8 cellular contexts compared by ENCODE assay signal in genomic region chr14:45135181-45135580, GRCh38. TPM values are rescaled to one million over a fixed set of nuclear protein-coding genes. Genes with fewer than 3 reads are reported as not detected.
A peak's percentile ranks its signal among the peaks of the same experiment; 100 is the strongest.
DNase-seq lines count a peak whose midpoint lies in the region; ATAC-seq, FAIRE-seq and TF ChIP-seq lines count a peak whose summit lies in the region.

No MANE protein-coding gene starts in this region.

- no peaks in the 10 kb centered on the region for H3K9me3 Mint-ChIP-seq in activated naive CD4-positive, alpha-beta T cell treated with anti-CD3 and anti-CD28 coated beads, Interleukin-2, amount 50 U/mL, for 24 hours
- H3K9me3 Mint-ChIP-seq in activated CD4-positive, alpha-beta memory T cell treated with anti-CD3 and anti-CD28 coated beads for 36 hours = no peaks in the 10 kb centered on the region
- peaks cover 8% of the 10 kb centered on the region for H3K9me3 Mint-ChIP-seq in glutamatergic neuron (ENCODE audit: unreplicated experiment)

- H3K9me3 ChIP-seq in small intestine (ENCODE audit: control insufficient read depth, low read depth) = no peaks in the 10 kb centered on the region

- no peak for ATAC-seq in GM21515 (IDR thresholded peaks at IDR 0.05; ENCODE audit: unreplicated experiment)

- no peaks in the 10 kb centered on the region for H3K36me3 ChIP-seq in small intestine (ENCODE audit: control insufficient read depth in 2 of 2, insufficient read depth in 2 of 2, low read length in 2 of 2)

- DNase-seq in activated naive CD4-positive, alpha-beta T cell treated with anti-CD3 and anti-CD28 coated beads, Interleukin-2, amount 50 U/mL, for 16 hours = no peak
- DNase-seq in activated CD4-positive, alpha-beta memory T cell treated with anti-CD3 and anti-CD28 coated beads for 36 hours = no peak
- DNase-seq in glutamatergic neuron = no peak
- no peak for DNase-seq in small intestine
- DNase-seq in COLO668 (lab: John Stamatoyannopoulos, UW; ENCODE audit: unreplicated experiment) = no peak
- no peak for DNase-seq in NCI-H2081 treated with DMSO at 0.1 percent for 48 hours (lab: John Stamatoyannopoulos, UW)

- peak overlapping the region; percentile 100 for H3K4me3 Mint-ChIP-seq in activated naive CD4-positive, alpha-beta T cell treated with anti-CD3 and anti-CD28 coated beads, Interleukin-2, amount 50 U/mL, for 24 hours
- peak overlapping the region; percentile 99 for H3K4me3 Mint-ChIP-seq in activated CD4-positive, alpha-beta memory T cell treated with anti-CD3 and anti-CD28 coated beads for 36 hours
- peak overlapping the region; percentile 100 for H3K4me3 Mint-ChIP-seq in glutamatergic neuron (ENCODE audit: unreplicated experiment)

- 0 to 1% (median 0%) methylated on average over 7 of the region's 7 CpGs for WGBS in small intestine, 3 donors

- H3K27ac Mint-ChIP-seq in activated naive CD4-positive, alpha-beta T cell treated with anti-CD3 and anti-CD28 coated beads, Interleukin-2, amount 50 U/mL, for 24 hours = peak overlapping the region; percentile 97
- H3K27ac Mint-ChIP-seq in activated CD4-positive, alpha-beta memory T cell treated with anti-CD3 and anti-CD28 coated beads for 36 hours = peak overlapping the region; percentile 98
- H3K27ac Mint-ChIP-seq in glutamatergic neuron (ENCODE audit: unreplicated experiment) = peak overlapping the region; percentile 69

- H3K4me1 ChIP-seq in small intestine (ENCODE audit: control insufficient read depth in 2 of 2, insufficient read depth in 1 of 2, low read depth in 1 of 2, low read length in 1 of 2) = peaks cover 0 to 5% of the 10 kb centered on the region in 2 donors

- peak overlapping the region in 1 of 2 donors; percentile 52 for H3K4me3 ChIP-seq in small intestine (ENCODE audit: low read depth in 1 of 2, low read length in 2 of 2)

- intact Hi-C loops in activated CD4-positive, alpha-beta memory T cell treated with anti-CD3 and anti-CD28 coated beads for 36 hours (cut with micrococcal nuclease) = no loop called here

- TF ChIP-seq CTCF in glutamatergic neuron (IDR thresholded peaks at IDR 0.05; ENCODE audit: partially characterized antibody, unreplicated experiment) = no peak

- CTCF ChIA-PET in activated CD4-positive, alpha-beta memory T cell treated with anti-CD3 and anti-CD28 coated beads for 36 hours (lab: Charles Lee) = interaction anchor here (0.7 to 2.1 kb wide), 6 partner anchors 18 to 221 kb away, joined by 3 to 15 read pairs (median 4); partner anchors contain the start of genes KLHL28 and TOGARAM1

- peak overlapping the region; percentile 68 to 70 for H3K27ac ChIP-seq in small intestine (ENCODE audit: low read depth in 1 of 2, low read length in 1 of 2)

- H3K27me3 ChIP-seq in small intestine (ENCODE audit: control insufficient read depth in 2 of 2, insufficient read depth in 2 of 2, low read length in 2 of 2) = no peaks in the 10 kb centered on the region

- no peaks in the 10 kb centered on the region for H3K27me3 Mint-ChIP-seq in activated naive CD4-positive, alpha-beta T cell treated with anti-CD3 and anti-CD28 coated beads, Interleukin-2, amount 50 U/mL, for 24 hours
- H3K27me3 Mint-ChIP-seq in activated CD4-positive, alpha-beta memory T cell treated with anti-CD3 and anti-CD28 coated beads for 36 hours = no peaks in the 10 kb centered on the region
- H3K27me3 Mint-ChIP-seq in glutamatergic neuron (ENCODE audit: unreplicated experiment) = no peaks in the 10 kb centered on the region

- H3K36me3 Mint-ChIP-seq in activated naive CD4-positive, alpha-beta T cell treated with anti-CD3 and anti-CD28 coated beads, Interleukin-2, amount 50 U/mL, for 24 hours = no peaks in the 10 kb centered on the region
- H3K36me3 Mint-ChIP-seq in activated CD4-positive, alpha-beta memory T cell treated with anti-CD3 and anti-CD28 coated beads for 36 hours = peaks cover 3% of the 10 kb centered on the region
- no peaks in the 10 kb centered on the region for H3K36me3 Mint-ChIP-seq in glutamatergic neuron (ENCODE audit: unreplicated experiment)

- H3K4me1 Mint-ChIP-seq in activated naive CD4-positive, alpha-beta T cell treated with anti-CD3 and anti-CD28 coated beads, Interleukin-2, amount 50 U/mL, for 24 hours = peaks cover 55% of the 10 kb centered on the region
- H3K4me1 Mint-ChIP-seq in activated CD4-positive, alpha-beta memory T cell treated with anti-CD3 and anti-CD28 coated beads for 36 hours (ENCODE audit: low read depth) = peaks cover 29% of the 10 kb centered on the region
- peaks cover 14% of the 10 kb centered on the region for H3K4me1 Mint-ChIP-seq in glutamatergic neuron (ENCODE audit: low read depth, unreplicated experiment)

- FAIRE-seq in small intestine (lab: Jason Lieb, UNC) = no peak

- POLR2A ChIA-PET in activated CD4-positive, alpha-beta memory T cell treated with anti-CD3 and anti-CD28 coated beads for 36 hours (lab: Charles Lee) = interaction anchor here (0.9 to 3.3 kb wide), 3 partner anchors 117 to 238 kb away, joined by 3 to 26 read pairs (median 8); partner anchors contain the start of genes KLHL28 and TOGARAM1

RNA-seq across cellular contexts. Expression of gene FANCM, which starts 0.5 kb away (rescaled TPM):
- 10 to 100 TPM; 15.9 to 17.2 TPM for total RNA-seq in activated CD4-positive, alpha-beta memory T cell treated with anti-CD3 and anti-CD28 coated beads for 36 hours
- total RNA-seq in glutamatergic neuron (ENCODE audit: unreplicated experiment) = 9.6 TPM
- polyA plus RNA-seq in small intestine = 1 to 10 TPM in 2 of 3 donors, under 1 TPM in 1; 0.81 to 2.4 (median 1.8) TPM

RNA-seq across cellular contexts. Expression of gene FKBP3, which starts 0.9 kb away (rescaled TPM):
- 10 to 100 TPM; 71.2 to 72.4 TPM for total RNA-seq in activated CD4-positive, alpha-beta memory T cell treated with anti-CD3 and anti-CD28 coated beads for 36 hours
- 95.1 TPM for total RNA-seq in glutamatergic neuron (ENCODE audit: unreplicated experiment)
- polyA plus RNA-seq in small intestine = 100 to 1,000 TPM in 2 of 3 donors, 10 to 100 TPM in 1; 95.1 to 134 (median 106) TPM

RNA-seq across cellular contexts. Expression of gene PRPF39, which starts 51.3 kb away (rescaled TPM):
- total RNA-seq in activated CD4-positive, alpha-beta memory T cell treated with anti-CD3 and anti-CD28 coated beads for 36 hours = 10 to 100 TPM; 38.9 to 40.9 TPM
- total RNA-seq in glutamatergic neuron (ENCODE audit: unreplicated experiment) = 46.7 TPM
- polyA plus RNA-seq in small intestine = 10 to 100 TPM; 12.1 to 43.4 (median 20.5) TPM
